Comparison of ENCODE assay signal across 14 cellular contexts in genomic region chr2:156350374-156351142, GRCh38. TPM values are rescaled to one million over a fixed set of nuclear protein-coding genes. Genes with fewer than 3 reads are reported as not detected.
DNase-seq lines count a peak whose midpoint lies in the region; ATAC-seq, FAIRE-seq and TF ChIP-seq lines count a peak whose summit lies in the region.
"Had no signal": no experiment of that assay in that cellular context is flagged by ENCODE, and none has a peak within 500 bp of the region (broad histone marks: within the 10 kb centered on the region; RNA-seq: fewer than 3 reads in every experiment).

No MANE protein-coding gene starts in this region.

- H4K12ac ChIP-seq in trophoblast cell (ENCODE audit: low read depth, low read length), result no peak overlapping the region

- WGBS in K562 (ENCODE audit: insufficient coverage, low coverage, missing lambda C conversion rate), result 29% methylated on average over 7 of the region's 7 CpGs
- WGBS in trophoblast cell (ENCODE audit: extremely low coverage, insufficient coverage, insufficient read length), result no CpG with 5 or more reads among the region's 7 CpGs
- WGBS in upper lobe of left lung, 2 donors, result 86 to 89% methylated on average over 7 of the region's 7 CpGs

- H2AFZ ChIP-seq in K562 (ENCODE audit: low read depth, low read length) (peak overlapping the region; percentile 22; the same call in 1 of the 2 replicates), trophoblast cell (ENCODE audit: insufficient read depth, low read length, poor library complexity) (no peak overlapping the region)

- DNase-seq in NCI-H82 (lab: John Stamatoyannopoulos, UW) (peak; percentile 83), K562 (ENCODE audit: extremely low read depth in 1 of 4, low spot score in 3 of 4) (no peak), trophoblast cell (no peak), upper lobe of left lung (no peak)
- no peak for DNase-seq in activated CD8-positive, alpha-beta memory T cell treated with anti-CD3 and anti-CD28 coated beads, Interleukin-2, amount 50 U/mL, for 48 hours
- DNase-seq in activated CD4-positive, alpha-beta memory T cell treated with anti-CD3 and anti-CD28 coated beads, Interleukin-2, amount 10 ng/mL, durations not matched to agents 7 days and 5 days, result no peak
- DNase-seq: BE2C; CD4-positive, alpha-beta memory T cell; DMS79 had no signal

- TF ChIP-seq RAD21 in K562 (CRISPR knock-in tag; conservative IDR thresholded peaks at IDR 0.05 in 1 of 2, IDR thresholded peaks at IDR 0.05 in 1 of 2), result no peak

- ATAC-seq in K562 (0 out of 3 replicates have a peak, but pooled peaks have one; percentile 14), upper lobe of left lung (ENCODE audit: low FRiP score in 2 of 2) (no peak)
- ATAC-seq: A549, HCT116 had no signal

- H3K27me3 Mint-ChIP-seq in activated CD4-positive, alpha-beta memory T cell treated with anti-CD3 and anti-CD28 coated beads, Interleukin-2, amount 10 ng/mL, durations not matched to agents 7 days and 5 days, result no peaks in the 10 kb centered on the region
- H3K27me3 Mint-ChIP-seq: CD4-positive, alpha-beta memory T cell; IgD-negative memory B cell had no signal

- BruUV-seq in K562 (replicated peaks; lab: Mats Ljungman, UMichigan), result no TSS peak

- H3K9me3 ChIP-seq in K562 (replicated peaks; ENCODE audit: control insufficient read depth, insufficient read depth, low read depth, low read length) (no peaks in the 10 kb centered on the region), trophoblast cell (ENCODE audit: insufficient read depth, low read depth, low read length) (peaks cover under 1% of the 10 kb centered on the region), upper lobe of left lung (no peaks in the 10 kb centered on the region)
- H3K9me3 ChIP-seq: A549, BE2C had no signal

- FAIRE-seq in K562 (lab: Jason Lieb, UNC), result no peak
- FAIRE-seq: A549, G401.6 had no signal

- TF ChIP-seq CTCF in K562 (IDR thresholded peaks at IDR 0.05 in 2 of 3, conservative IDR thresholded peaks at IDR 0.05 in 1 of 3; ENCODE audit: insufficient read depth in 2 of 3, low read depth in 1 of 3, low read length in 3 of 3) (no peak), upper lobe of left lung (IDR thresholded peaks at IDR 0.05) (no peak)

- H3K4me3 ChIP-seq in K562, result no peak overlapping the region
- no peak overlapping the region for H3K4me3 ChIP-seq in trophoblast cell (ENCODE audit: low read depth, low read length)
- no peak overlapping the region for H3K4me3 ChIP-seq in upper lobe of left lung
- H3K4me3 ChIP-seq: A549 had no signal

- H3K27ac ChIP-seq in K562 (ENCODE audit: extremely low read depth, low read depth, low read length), result no peak overlapping the region
- no peak overlapping the region for H3K27ac ChIP-seq in trophoblast cell (ENCODE audit: low read depth, low read length)
- H3K27ac ChIP-seq in upper lobe of left lung, result no peak overlapping the region
- H3K27ac ChIP-seq: A549, C4-2B had no signal

- H3K4me2 ChIP-seq in K562 (ENCODE audit: insufficient read depth, low read length) (no peak overlapping the region), trophoblast cell (ENCODE audit: low read length) (no peak overlapping the region)
- H3K4me2 ChIP-seq: A549 had no signal

- intact Hi-C loops in K562 (cut with micrococcal nuclease), result no loop called here

- H3K79me2 ChIP-seq in K562 (ENCODE audit: control insufficient read depth, insufficient read depth, low read length) (no peaks in the 10 kb centered on the region), trophoblast cell (ENCODE audit: control insufficient read depth, insufficient read depth, low read length, poor library complexity) (no peaks in the 10 kb centered on the region)

- H3K27ac Mint-ChIP-seq in activated CD4-positive, alpha-beta memory T cell treated with anti-CD3 and anti-CD28 coated beads, Interleukin-2, amount 10 ng/mL, durations not matched to agents 7 days and 5 days, result no peak overlapping the region
- H3K27ac Mint-ChIP-seq: CD4-positive, alpha-beta memory T cell; IgD-negative memory B cell had no signal

- no peaks in the 10 kb centered on the region; a peak in 1 of 5 replicates for H3K27me3 ChIP-seq in K562 (ENCODE audit: control insufficient read depth in 2 of 2, insufficient read depth in 2 of 2, low read length in 2 of 2)
- H3K27me3 ChIP-seq in trophoblast cell (ENCODE audit: insufficient read depth, low read length), result no peaks in the 10 kb centered on the region
- H3K27me3 ChIP-seq in upper lobe of left lung, result no peaks in the 10 kb centered on the region
- H3K27me3 ChIP-seq: BE2C had no signal

- TF ChIP-seq POLR2A in K562 (conservative IDR thresholded peaks at IDR 0.05) (no peak), upper lobe of left lung (IDR thresholded peaks at IDR 0.05) (no peak)

- no peak overlapping the region for H2AK5ac ChIP-seq in trophoblast cell (ENCODE audit: low read length)

- no peaks in the 10 kb centered on the region for H3K4me1 Mint-ChIP-seq in activated CD4-positive, alpha-beta memory T cell treated with anti-CD3 and anti-CD28 coated beads, Interleukin-2, amount 10 ng/mL, durations not matched to agents 7 days and 5 days
- H3K4me1 Mint-ChIP-seq: CD4-positive, alpha-beta memory T cell; IgD-negative memory B cell had no signal

- H2BK120ac ChIP-seq in trophoblast cell (ENCODE audit: insufficient read depth, low read length, poor library complexity), result no peak overlapping the region

- no peak overlapping the region for H2BK5ac ChIP-seq in trophoblast cell (ENCODE audit: low read depth, low read length, poor library complexity)

- H3K4me1 ChIP-seq in K562 (replicated peaks in 1 of 2; ENCODE audit: control insufficient read depth in 2 of 2, insufficient read depth in 2 of 2, low read length in 2 of 2) (no peaks in the 10 kb centered on the region), trophoblast cell (ENCODE audit: control insufficient read depth in 1 of 2, insufficient read depth in 2 of 2, low read length in 2 of 2) (no peaks in the 10 kb centered on the region), upper lobe of left lung (no peaks in the 10 kb centered on the region)
- H3K4me1 ChIP-seq: A549, BE2C had no signal

- peaks cover 5% of the 10 kb centered on the region for H3K36me3 Mint-ChIP-seq in activated CD4-positive, alpha-beta memory T cell treated with anti-CD3 and anti-CD28 coated beads, Interleukin-2, amount 10 ng/mL, durations not matched to agents 7 days and 5 days (ENCODE audit: low read depth)
- H3K36me3 Mint-ChIP-seq: CD4-positive, alpha-beta memory T cell; IgD-negative memory B cell had no signal

- POLR2A ChIA-PET in K562 (lab: Yijun Ruan, JAX), result interaction anchor here (0.7 to 1.4 kb wide), 5 partner anchors 8 to 35 kb away, joined by 3 to 6 read pairs (median 3); no protein-coding TSS in a partner anchor
- POLR2A ChIA-PET in activated CD4-positive, alpha-beta memory T cell treated with anti-CD3 and anti-CD28 coated beads, Interleukin-2, amount 10 ng/mL, durations not matched to agents 7 days and 5 days (lab: Charles Lee), result interaction anchor here (0.7 kb wide), 1 partner anchor 9 kb away, joined by 3 read pairs; no protein-coding TSS in a partner anchor

- no peaks in the 10 kb centered on the region for H3K9me1 ChIP-seq in K562 (ENCODE audit: control insufficient read depth, insufficient read depth, low read length)

- TF ChIP-seq EP300 in K562 (IDR thresholded peaks at IDR 0.05; ENCODE audit: low read length) (no peak), upper lobe of left lung (IDR thresholded peaks at IDR 0.05) (no peak)

- no peak overlapping the region for H3K4me3 Mint-ChIP-seq in activated CD4-positive, alpha-beta memory T cell treated with anti-CD3 and anti-CD28 coated beads, Interleukin-2, amount 10 ng/mL, durations not matched to agents 7 days and 5 days
- H3K4me3 Mint-ChIP-seq: CD4-positive, alpha-beta memory T cell; IgD-negative memory B cell had no signal

- no peak overlapping the region for H3K4ac ChIP-seq in trophoblast cell (ENCODE audit: low read depth, low read length)

- H3K36me3 ChIP-seq in K562 (ENCODE audit: control insufficient read depth, insufficient read depth, low read length) (no peaks in the 10 kb centered on the region), trophoblast cell (ENCODE audit: control insufficient read depth in 1 of 2, insufficient read depth in 2 of 2, low read length in 2 of 2) (no peaks in the 10 kb centered on the region), upper lobe of left lung (no peaks in the 10 kb centered on the region)
- H3K36me3 ChIP-seq: BE2C had no signal

- in situ Hi-C loops in K562 (cut with MboI), result no loop called here

- H3K9me3 Mint-ChIP-seq in activated CD4-positive, alpha-beta memory T cell treated with anti-CD3 and anti-CD28 coated beads, Interleukin-2, amount 10 ng/mL, durations not matched to agents 7 days and 5 days, result no peaks in the 10 kb centered on the region

- H3K79me1 ChIP-seq in trophoblast cell (ENCODE audit: low read length), result no peaks in the 10 kb centered on the region

- peak overlapping the region; percentile 81 for H3K23ac ChIP-seq in trophoblast cell (ENCODE audit: low read length)

- H4K20me1 ChIP-seq in K562 (replicated peaks; ENCODE audit: control insufficient read depth, insufficient read depth, low read length), result no peaks in the 10 kb centered on the region

- no peak overlapping the region for H3K14ac ChIP-seq in trophoblast cell (ENCODE audit: low read length)

- no peak overlapping the region for H3K18ac ChIP-seq in trophoblast cell (ENCODE audit: low read length)

- no peak overlapping the region for H2BK12ac ChIP-seq in trophoblast cell (ENCODE audit: low read length)

- H3K9ac ChIP-seq in K562 (ENCODE audit: insufficient read depth in 1 of 2, low read depth in 2 of 2, low read length in 2 of 2), result no peak overlapping the region
- H3K9ac ChIP-seq in trophoblast cell (ENCODE audit: low read length), result no peak overlapping the region

- H4K8ac ChIP-seq in trophoblast cell (ENCODE audit: low read depth, low read length), result no peak overlapping the region

- CTCF ChIA-PET in K562 (lab: Yijun Ruan, JAX; ENCODE audit: low intra/inter-chr PET ratio), result no interaction called here
- CTCF ChIA-PET in activated CD4-positive, alpha-beta memory T cell treated with anti-CD3 and anti-CD28 coated beads, Interleukin-2, amount 10 ng/mL, durations not matched to agents 7 days and 5 days (lab: Charles Lee), result no interaction called here

- no peak overlapping the region for H4K91ac ChIP-seq in trophoblast cell (ENCODE audit: low read depth, low read length)

RNA-seq across cellular contexts. Expression of gene NR4A2, which starts 18.0 kb away (rescaled TPM):
- 5.8 and 8.4 TPM in 2 replicates for total RNA-seq in K562 (2011; cell fraction: chromatin; rRNA removed; ENCODE audit: low replicate concordance)
- total RNA-seq in K562 (2011; cell fraction: nucleolus; rRNA removed), result 4.6 and 5.5 TPM in 2 replicates
- total RNA-seq in K562 (2011; cell fraction: nucleoplasm; rRNA removed), result 5.2 and 5.6 TPM in 2 replicates
- total RNA-seq in K562 (2014; rRNA removed), result 0.95 and 1.3 TPM in 2 replicates
- 1.3 and 1.4 TPM in 2 replicates for total RNA-seq in K562 (2014; rRNA removed; fragmentation: Illumina TruSeq; extraction: Trizol)
- 0.94 and 1.1 TPM in 2 replicates for total RNA-seq in K562 (2015; rRNA removed; fragmentation: Illumina TruSeq; extraction: Trizol)
- total RNA-seq in K562 (2021), result 5.1 and 5.6 TPM in 2 replicates
- polyA plus RNA-seq in K562 (2011; rRNA removed), result 1.3 and 2.1 TPM in 2 replicates
- polyA plus RNA-seq in K562 (2011; cell fraction: cytosol; rRNA removed), result 1.5 and 1.6 TPM in 2 replicates
- polyA plus RNA-seq in K562 (2011; cell fraction: nucleus; rRNA removed), result 6.8 and 9.0 TPM in 2 replicates
- polyA plus RNA-seq in K562 (2012), result 2.3 and 2.9 TPM in 2 replicates
- polyA plus RNA-seq in K562 (2014; fragmentation: Illumina TruSeq; extraction: Trizol), result 3.9 and 4.6 TPM in 2 replicates
- 1 to 10 TPM; 1.3 to 2.1 TPM for polyA plus RNA-seq in K562 (2014; fragmentation: Nextera tagmentation; extraction: Ambion mirVana)
- 2.5 and 3.2 TPM in 2 replicates for polyA plus RNA-seq in K562 (2014; rRNA removed)
- polyA minus RNA-seq in K562 (2011; rRNA and poly(A)+ RNA removed), result 0.88 and 1.8 TPM in 2 replicates
- polyA minus RNA-seq in K562 (2011; cell fraction: cytosol; rRNA and poly(A)+ RNA removed), result 1.0 and 3.6 TPM in 2 replicates
- polyA minus RNA-seq in K562 (2011; cell fraction: nucleus; rRNA and poly(A)+ RNA removed), result 4.2 and 5.6 TPM in 2 replicates
- 1.3 and 1.7 TPM in 2 replicates for polyA plus RNA-seq in trophoblast cell (2013)
- 10 to 100 TPM in 2 of 6 donors, 1 to 10 TPM in 4; 3.0 to 12.6 (median 8.9) TPM for total RNA-seq in upper lobe of left lung
- total RNA-seq in activated CD4-positive, alpha-beta memory T cell treated with anti-CD3 and anti-CD28 coated beads, Interleukin-2, amount 10 ng/mL, durations not matched to agents 7 days and 5 days, result 1 to 10 TPM; 3.4 to 3.8 TPM
